Comparison of ENCODE assay signal across 8 cellular contexts in genomic region chr21:38806153-38806941, GRCh38. TPM values are rescaled to one million over a fixed set of nuclear protein-coding genes. Genes with fewer than 3 reads are reported as not detected.
DNase-seq lines count a peak whose midpoint lies in the region; ATAC-seq and TF ChIP-seq lines count a peak whose summit lies in the region.

No MANE protein-coding gene starts in this region.

- H3K36me3 ChIP-seq in HUES48 (ENCODE audit: control insufficient read depth, insufficient read depth, low read length) (peaks cover 17% of the 10 kb centered on the region), endocrine pancreas (ENCODE audit: control insufficient read depth, insufficient read depth, low read length) (no peaks in the 10 kb centered on the region), urinary bladder (ENCODE audit: insufficient read depth) (peaks cover 3% of the 10 kb centered on the region)

- H3K27me3 ChIP-seq in HUES48 (ENCODE audit: control insufficient read depth, insufficient read depth, low read length) (peaks cover 9% of the 10 kb centered on the region), endocrine pancreas (ENCODE audit: control insufficient read depth, insufficient read depth, low read length) (no peaks in the 10 kb centered on the region)

- H3K27me3 Mint-ChIP-seq in naive thymus-derived CD8-positive, alpha-beta T cell, result no peaks in the 10 kb centered on the region

- H3K27ac ChIP-seq in HUES48 (ENCODE audit: low read depth, low read length), result peak overlapping the region; percentile 50
- H3K27ac ChIP-seq in urinary bladder (ENCODE audit: low read depth), result peak overlapping the region; percentile 98

- H3K9me3 ChIP-seq in HUES48 (ENCODE audit: control insufficient read depth, insufficient read depth, low read length) (no peaks in the 10 kb centered on the region), endocrine pancreas (ENCODE audit: control insufficient read depth, low read length) (no peaks in the 10 kb centered on the region)

- H3K9ac ChIP-seq in HUES48 (ENCODE audit: low read depth, low read length) (peak overlapping the region; percentile 67), endocrine pancreas (ENCODE audit: control insufficient read depth, insufficient read depth, low read length) (peak overlapping the region; percentile 42)

- H3K4me3 Mint-ChIP-seq in naive thymus-derived CD8-positive, alpha-beta T cell, result peak overlapping the region; percentile 78 to 92 (median 88)

- peaks cover 13 to 41% (median 36%) of the 10 kb centered on the region in 4 donors for H3K4me1 Mint-ChIP-seq in naive thymus-derived CD8-positive, alpha-beta T cell

- H3K36me3 Mint-ChIP-seq in naive thymus-derived CD8-positive, alpha-beta T cell, result peaks cover 0 to 16% (median 4%) of the 10 kb centered on the region in 3 donors

- H3K27ac Mint-ChIP-seq in naive thymus-derived CD8-positive, alpha-beta T cell, result peak overlapping the region; percentile 62 to 91 (median 80)

- H3K4me3 ChIP-seq in AG09309 (ENCODE audit: control insufficient read depth, low read depth, low read length), result peak overlapping the region; percentile 83
- H3K4me3 ChIP-seq in HUES48 (ENCODE audit: low read depth, low read length), result peak overlapping the region; percentile 83
- peak overlapping the region; percentile 86 for H3K4me3 ChIP-seq in endocrine pancreas (ENCODE audit: control insufficient read depth, insufficient read depth, low read length)
- H3K4me3 ChIP-seq in urinary bladder (ENCODE audit: low read depth, low read length), result peak overlapping the region; percentile 100

- peak; percentile 29 for ATAC-seq in GM19351 (IDR thresholded peaks at IDR 0.05; ENCODE audit: unreplicated experiment)
- ATAC-seq in naive thymus-derived CD8-positive, alpha-beta T cell, result peak; percentile 60 to 71

- WGBS in urinary bladder, result under 1% methylated on average over 72 of the region's 72 CpGs

- no peak for DNase-seq in AG09309 (ENCODE audit: low read depth)
- peak; percentile 25 to 31 for DNase-seq in activated CD4-positive, alpha-beta T cell treated with anti-CD3 and anti-CD28 coated beads, Interleukin-2, amount 50 U/mL, for 4 hours
- peak; percentile 8 to 75 (median 42) for DNase-seq in naive thymus-derived CD8-positive, alpha-beta T cell
- DNase-seq in NCI-H226, result no peak

- POLR2A ChIA-PET in naive thymus-derived CD8-positive, alpha-beta T cell (lab: Charles Lee), result interaction anchor here (0.7 kb wide), 1 partner anchor 122 kb away, joined by 3 read pairs; no protein-coding TSS in a partner anchor

- H3K9me3 Mint-ChIP-seq in naive thymus-derived CD8-positive, alpha-beta T cell, result no peaks in the 10 kb centered on the region

- TF ChIP-seq CTCF in AG09309 (IDR thresholded peaks at IDR 0.05; ENCODE audit: control insufficient read depth, insufficient read depth, low read depth, low read length, missing control alignments), result no peak

- H3K4me1 ChIP-seq in HUES48 (ENCODE audit: control insufficient read depth, insufficient read depth, low read length) (peaks cover 47% of the 10 kb centered on the region), endocrine pancreas (ENCODE audit: control insufficient read depth, insufficient read depth, low read length) (no peaks in the 10 kb centered on the region), urinary bladder (ENCODE audit: insufficient read depth) (no peaks in the 10 kb centered on the region)

RNA-seq across cellular contexts. Expression of gene ETS2, which starts 0.6 kb away (rescaled TPM):
- 10 to 100 TPM; 11.5 to 14.8 TPM for total RNA-seq in naive thymus-derived CD8-positive, alpha-beta T cell
- polyA plus RNA-seq in naive thymus-derived CD8-positive, alpha-beta T cell, result 1 to 10 TPM; 4.7 to 6.6 (median 5.8) TPM
- 91.7 TPM for total RNA-seq in urinary bladder
- 113 TPM for polyA plus RNA-seq in urinary bladder

Comparison
In these comparisons a context has a peak if more than half of its experiments do, and no peak if none do; other contexts are left out.
1. DNase-seq: peak in activated CD4-positive, alpha-beta T cell treated with anti-CD3 and anti-CD28 coated beads, Interleukin-2, amount 50 U/mL, for 4 hours (2 of 2) and naive thymus-derived CD8-positive, alpha-beta T cell (10 of 10); none in AG09309 (single experiment) and NCI-H226 (single experiment).
2. Peak in every context shown above with its lines, with median percentiles within 50 percentile points of each other: H3K4me3 ChIP-seq.